27 cellular contexts compared by ENCODE assay signal in the genomic region with DNA sequence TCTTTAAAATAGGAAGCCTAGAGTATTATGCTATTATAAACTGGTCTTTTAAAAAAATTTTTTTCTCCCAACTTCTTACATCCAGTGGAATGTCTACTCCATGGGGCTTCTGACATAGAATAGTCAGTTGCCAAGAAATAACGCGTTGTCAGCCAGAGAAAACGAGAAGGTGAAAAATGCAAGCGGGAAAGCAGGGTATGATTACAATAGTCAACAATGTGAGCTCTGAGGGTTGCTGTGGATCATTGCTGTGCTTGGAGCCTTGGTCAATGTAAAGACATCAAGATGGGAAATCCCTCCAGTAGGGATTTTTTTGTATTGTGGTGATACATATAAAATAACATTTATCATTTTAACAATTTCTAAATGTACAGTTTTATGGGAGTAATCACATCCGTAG. TPM values are rescaled to one million over a fixed set of nuclear protein-coding genes. Genes with fewer than 3 reads are reported as not detected.
"Had no signal": no experiment of that assay in that cellular context is flagged by ENCODE, and none has a peak within 500 bp of the region (broad histone marks: within the 10 kb centered on the region; RNA-seq: fewer than 3 reads in every experiment).

No MANE protein-coding gene starts in this region.

- H3K9me3 ChIP-seq: adrenal gland, breast epithelium, Peyer's patch, SJSA1 had no signal

- DNase-seq: activated CD4-positive, alpha-beta memory T cell treated with anti-CD3 and anti-CD28 coated beads, Interleukin-2, amount 10 ng/mL, durations not matched to agents 7 days and 5 days; activated CD4-positive, alpha-beta T cell treated with anti-CD3 and anti-CD28 coated beads for 36 hours; activated CD4-positive, alpha-beta T cell treated with anti-CD3 and anti-CD28 coated beads, Interleukin-2, amount 50 U/mL, for 1 hour; activated CD8-positive, alpha-beta memory T cell treated with anti-CD3 and anti-CD28 coated beads, Interleukin-2, amount 50 U/mL, for 4 hours; activated naive CD4-positive, alpha-beta T cell treated with anti-CD3 and anti-CD28 coated beads, Interleukin-2, amount 50 U/mL, for 16 hours; activated naive CD8-positive, alpha-beta T cell treated with anti-CD3 and anti-CD28 coated beads, Interleukin-2, amount 10 ng/mL, durations not matched to agents 7 days and 5 days; adrenal gland; anterior cingulate cortex; central memory CD4-positive, alpha-beta T cell; Karpas-422; NCI-H1048; NCI-H146; NCI-H1930; NCI-H2107; NCI-H2171 treated with DMSO at 0.1 percent for 48 hours; NCI-H226; NCI-H510A; NCI-H69; NK-92 treated with Interleukin-12 subunit alpha and Interleukin-12 subunit beta, amount 100 ng/mL, for 24 hours; Peyer's patch; Right ventricle myocardium superior; T-helper 2 cell; WERI-Rb-1 had no signal

- H3K4me3 ChIP-seq: adrenal gland, breast epithelium, K562, Peyer's patch, SJSA1 had no signal

- H3K36me3 ChIP-seq: adrenal gland, breast epithelium, Peyer's patch, SJSA1, WERI-Rb-1 had no signal

- H3K27me3 ChIP-seq: adrenal gland, Peyer's patch, SJSA1 had no signal

- ATAC-seq: activated CD4-positive, alpha-beta T cell treated with anti-CD3 and anti-CD28 coated beads for 36 hours; K562 had no signal

- H3K27ac ChIP-seq: adrenal gland, breast epithelium, Peyer's patch, RWPE1, SJSA1, WERI-Rb-1 had no signal

- H3K4me1 ChIP-seq: adrenal gland, breast epithelium, Peyer's patch, SJSA1 had no signal

RNA-seq across cellular contexts. Expression of a gene that starts 27.6 kb away (rescaled TPM):
- total RNA-seq: activated CD4-positive, alpha-beta memory T cell treated with anti-CD3 and anti-CD28 coated beads, Interleukin-2, amount 10 ng/mL, durations not matched to agents 7 days and 5 days; activated CD4-positive, alpha-beta T cell treated with anti-CD3 and anti-CD28 coated beads for 36 hours; activated naive CD8-positive, alpha-beta T cell treated with anti-CD3 and anti-CD28 coated beads, Interleukin-2, amount 10 ng/mL, durations not matched to agents 7 days and 5 days; adrenal gland; breast epithelium; K562; Right ventricle myocardium superior had no signal
